ENCODE assay signal across 11 cellular contexts in genomic region chr18:44723973-44724778, GRCh38. TPM values are rescaled to one million over a fixed set of nuclear protein-coding genes. Genes with fewer than 3 reads are reported as not detected.
DNase-seq lines count a peak whose midpoint lies in the region; ATAC-seq and TF ChIP-seq lines count a peak whose summit lies in the region.
"Had no signal": no experiment of that assay in that cellular context is flagged by ENCODE, and none has a peak within 500 bp of the region (broad histone marks: within the 10 kb centered on the region; RNA-seq: fewer than 3 reads in every experiment).

No MANE protein-coding gene starts in this region.

- peak; percentile 35 to 42 for DNase-seq in cardiac muscle cell (ENCODE audit: low read depth in 1 of 2, low spot score in 1 of 2)
- DNase-seq in Right ventricle myocardium inferior (ENCODE audit: missing footprints) = no peak
- DNase-seq in activated T-cell treated with anti-CD3 and anti-CD28 coated beads, Interleukin-2, amount 50 U/mL, for 48 hours = peak; percentile 44
- DNase-seq in mesendoderm = peak; percentile 86
- DNase-seq in transverse colon = no peak
- no peak for DNase-seq in T1000 (lab: John Stamatoyannopoulos, UW)
- DNase-seq in SK-N-SH = no peak
- DNase-seq: activated effector memory CD4-positive, alpha-beta T cell treated with anti-CD3 and anti-CD28 coated beads, Interleukin-2, amount 50 U/mL, for 16 hours; NCI-H1105 treated with DMSO at 0.1 percent for 48 hours had no signal

- H3K27me3 ChIP-seq in cardiac muscle cell (no peaks in the 10 kb centered on the region), mesendoderm (ENCODE audit: insufficient read depth, low read length, poor library complexity) (no peaks in the 10 kb centered on the region), transverse colon (no peaks in the 10 kb centered on the region), SK-N-SH (ENCODE audit: insufficient read depth) (no peaks in the 10 kb centered on the region)

- H3K4me3 ChIP-seq in cardiac muscle cell (no peak overlapping the region), mesendoderm (ENCODE audit: low read length) (no peak overlapping the region), transverse colon (no peak overlapping the region), SK-N-SH (ENCODE audit: low read depth in 2 of 2, low read length in 1 of 2) (no peak overlapping the region)
- H3K4me3 ChIP-seq: lung had no signal

- H3K27ac ChIP-seq in cardiac muscle cell (peak overlapping the region; percentile 37), mesendoderm (ENCODE audit: low read depth, low read length) (no peak overlapping the region), transverse colon (peak overlapping the region; percentile 63 to 74 (median 70)), SK-N-SH (ENCODE audit: low read depth in 2 of 2, low read length in 1 of 2) (peak overlapping the region in 1 of 2 experiments; percentile 87; a peak in 1 of 4 replicates)

- H3K4me2 ChIP-seq in mesendoderm (ENCODE audit: low read length) = no peak overlapping the region
- no peak overlapping the region for H3K4me2 ChIP-seq in SK-N-SH

- TF ChIP-seq CTCF in cardiac muscle cell (IDR thresholded peaks at IDR 0.05; ENCODE audit: low read depth, low read length) (no peak), transverse colon (IDR thresholded peaks at IDR 0.05) (no peak), SK-N-SH (IDR thresholded peaks at IDR 0.05) (no peak)

- no peak for TF ChIP-seq POLR2A in transverse colon (IDR thresholded peaks at IDR 0.05)

- POLR2A ChIA-PET in SK-N-SH (lab: Yijun Ruan, JAX) = no interaction called here

- TF ChIP-seq EP300 in transverse colon (IDR thresholded peaks at IDR 0.05; ENCODE audit: low read depth) (no peak), SK-N-SH (IDR thresholded peaks at IDR 0.05; ENCODE audit: borderline replicate concordance in 1 of 2, low read depth in 1 of 2, low read length in 1 of 2) (no peak)

- intact Hi-C loops in Right ventricle myocardium inferior (cut with DNase I) (loop anchor here (2.0 kb wide), 1 partner anchor 43 kb away; the partner anchor contains the start of gene SETBP1), transverse colon (cut with DNase I; ENCODE audit: low total_unique reads) (no loop called here)

- H4K5ac ChIP-seq in mesendoderm (ENCODE audit: low read length) = no peak overlapping the region

- CTCF ChIA-PET in SK-N-SH (lab: Yijun Ruan, JAX) = interaction anchor here (1.2 kb wide), 1 partner anchor 10 kb away, joined by 3 read pairs; no protein-coding TSS in a partner anchor

- H2BK5ac ChIP-seq in mesendoderm (ENCODE audit: low read length) = peak overlapping the region; percentile 33

- ATAC-seq in Right ventricle myocardium inferior (no peak), GM19351 (IDR thresholded peaks at IDR 0.05; ENCODE audit: unreplicated experiment) (no peak)

- H2AK5ac ChIP-seq in mesendoderm (ENCODE audit: low read length) = peak overlapping the region; percentile 24

- H3K79me1 ChIP-seq in mesendoderm (ENCODE audit: low read length) = peaks cover 3% of the 10 kb centered on the region

- no peaks in the 10 kb centered on the region for H4K20me1 ChIP-seq in SK-N-SH (ENCODE audit: insufficient read depth)

- H3K56ac ChIP-seq in mesendoderm (ENCODE audit: low read length) = peak overlapping the region; percentile 57

- H2BK120ac ChIP-seq in mesendoderm (ENCODE audit: low read depth, low read length) = peak overlapping the region; percentile 83

- in situ Hi-C loops in transverse colon (cut with MboI; ENCODE audit: low pct_ligation_motif_present in 1 of 4, low pct_unique_long_range_greater_than_20kb in 1 of 4, low sequenced_read_pairs in 3 of 4) = no loop called here

- H3K9me2 ChIP-seq in SK-N-SH = no peaks in the 10 kb centered on the region

- H3K18ac ChIP-seq in mesendoderm (ENCODE audit: low read length) = peak overlapping the region; percentile 94

- H3F3A ChIP-seq in SK-N-SH (replicated peaks; ENCODE audit: insufficient read depth) = no peaks in the 10 kb centered on the region

- H3K23ac ChIP-seq in mesendoderm (ENCODE audit: low read length) = no peak overlapping the region

- no peaks in the 10 kb centered on the region for H3K36me3 ChIP-seq in cardiac muscle cell
- H3K36me3 ChIP-seq in mesendoderm (ENCODE audit: control insufficient read depth, insufficient read depth, low read length) = no peaks in the 10 kb centered on the region
- no peaks in the 10 kb centered on the region for H3K36me3 ChIP-seq in transverse colon
- H3K36me3 ChIP-seq in SK-N-SH (replicated peaks in 1 of 2; ENCODE audit: control insufficient read depth in 1 of 2, insufficient read depth in 2 of 2, low read length in 1 of 2) = no peaks in the 10 kb centered on the region

- no peak overlapping the region for H4K8ac ChIP-seq in mesendoderm (ENCODE audit: low read depth, low read length)

- no peak overlapping the region; the same call in 1 of the 2 replicates for H2AFZ ChIP-seq in SK-N-SH (ENCODE audit: low read depth)

- H3K79me2 ChIP-seq in mesendoderm (ENCODE audit: control insufficient read depth, insufficient read depth, low read length) (no peaks in the 10 kb centered on the region), SK-N-SH (ENCODE audit: insufficient read depth) (0 out of 2 replicates have a peak, but pooled peaks cover 22% of the 10 kb centered on the region)

- peak overlapping the region; percentile 76 for H3K4ac ChIP-seq in mesendoderm (ENCODE audit: low read depth, low read length)

- H3K9ac ChIP-seq in mesendoderm (ENCODE audit: low read length) (peak overlapping the region; percentile 15), SK-N-SH (no peak overlapping the region)

- H3K9me3 ChIP-seq in cardiac muscle cell (ENCODE audit: low read depth) (no peaks in the 10 kb centered on the region), transverse colon (no peaks in the 10 kb centered on the region), SK-N-SH (no peaks in the 10 kb centered on the region)

- no peak overlapping the region for H2BK15ac ChIP-seq in mesendoderm (replicated peaks; ENCODE audit: low read depth)

- WGBS in mesendoderm (ENCODE audit: extremely low coverage, insufficient coverage, low lambda C conversion rate) = no CpG with 5 or more reads among the region's 3 CpGs
- WGBS in transverse colon (ENCODE audit: low coverage in 1 of 2), 2 donors = 69 to 90% methylated on average over 2 to 3 of the region's 3 CpGs
- 88% methylated on average over 3 of the region's 3 CpGs for WGBS in SK-N-SH (ENCODE audit: low lambda C conversion rate)

- peaks cover 35% of the 10 kb centered on the region for H3K4me1 ChIP-seq in cardiac muscle cell (ENCODE audit: low read depth)
- H3K4me1 ChIP-seq in mesendoderm (ENCODE audit: control insufficient read depth, low read depth, low read length) = peaks cover 44% of the 10 kb centered on the region
- peaks cover 29 to 67% (median 33%) of the 10 kb centered on the region in 4 donors for H3K4me1 ChIP-seq in transverse colon
- peaks cover 10 to 35% of the 10 kb centered on the region in 2 experiments for H3K4me1 ChIP-seq in SK-N-SH (ENCODE audit: control insufficient read depth in 1 of 2, insufficient read depth in 2 of 2, low read depth in 1 of 2, low read length in 1 of 2)

- TF ChIP-seq RAD21 in SK-N-SH (IDR thresholded peaks at IDR 0.05; ENCODE audit: low read length) = no peak

TF ChIP-seq in SK-N-SH, 30 proteins besides CTCF, POLR2A, EP300 and RAD21:
- TF ChIP-seq SIN3A (IDR thresholded peaks at IDR 0.05; ENCODE audit: borderline replicate concordance, low read depth, low read length) (no peak), GABPA (IDR thresholded peaks at IDR 0.05; ENCODE audit: low read depth) (no peak), FOSL2 (IDR thresholded peaks at IDR 0.05; ENCODE audit: borderline replicate concordance, low read depth) (no peak), USF1 (IDR thresholded peaks at IDR 0.05; ENCODE audit: borderline replicate concordance, low read depth) (no peak), YY1 (IDR thresholded peaks at IDR 0.05; ENCODE audit: low read depth) (no peak), SMC3 (IDR thresholded peaks at IDR 0.05; ENCODE audit: low read depth, low read length) (no peak), GATA2 (CRISPR knock-in tag; IDR thresholded peaks at IDR 0.05) (no peak), MEF2A (IDR thresholded peaks at IDR 0.05; ENCODE audit: borderline replicate concordance, low read depth) (no peak), FOXM1 (IDR thresholded peaks at IDR 0.05; ENCODE audit: low read depth) (no peak), JUND (IDR thresholded peaks at IDR 0.05) (no peak), CHD2 (IDR thresholded peaks at IDR 0.05; ENCODE audit: low read length, partially characterized antibody) (no peak), NFIC (IDR thresholded peaks at IDR 0.05; ENCODE audit: borderline replicate concordance) (no peak), ZBTB33 (IDR thresholded peaks at IDR 0.05; ENCODE audit: borderline replicate concordance, low read depth) (no peak), EZH2phosphoT487 (IDR thresholded peaks at IDR 0.05; ENCODE audit: borderline replicate concordance, low read depth) (no peak)

RNA-seq across cellular contexts. Expression of gene SETBP1, which starts 43.5 kb away (rescaled TPM):
- total RNA-seq in cardiac muscle cell = 10.7 and 30.6 TPM in 2 replicates
- polyA plus RNA-seq in cardiac muscle cell = 6.3 and 6.6 TPM in 2 replicates
- total RNA-seq in Right ventricle myocardium inferior = 7.1 TPM
- 1.9 TPM for polyA plus RNA-seq in mesendoderm (2013, experiment 1 of 2)
- 1.9 TPM for polyA plus RNA-seq in mesendoderm (2013, experiment 2 of 2)
- 10 to 100 TPM; 16.2 to 33.6 (median 24.4) TPM for total RNA-seq in transverse colon
- 3.0 and 3.1 TPM in 2 replicates for polyA plus RNA-seq in SK-N-SH (2012; rRNA removed)
- 2.8 and 3.0 TPM in 2 replicates for polyA plus RNA-seq in SK-N-SH (2012; cell fraction: cytosol; rRNA removed)
- polyA plus RNA-seq in SK-N-SH (2012; cell fraction: nucleus; rRNA removed) = 2.8 and 4.3 TPM in 2 replicates

Comparison
In these comparisons a context has a peak if more than half of its experiments do, and no peak if none do; other contexts are left out.
1. DNase-seq: peak in cardiac muscle cell (2 of 2), activated T-cell treated with anti-CD3 and anti-CD28 coated beads, Interleukin-2, amount 50 U/mL, for 48 hours (2 of 2) and mesendoderm (single experiment); none in Right ventricle myocardium inferior (single experiment), transverse colon (single experiment), T1000 (single experiment) and SK-N-SH (single experiment).